8 cellular contexts compared by ENCODE assay signal in the genomic region with DNA sequence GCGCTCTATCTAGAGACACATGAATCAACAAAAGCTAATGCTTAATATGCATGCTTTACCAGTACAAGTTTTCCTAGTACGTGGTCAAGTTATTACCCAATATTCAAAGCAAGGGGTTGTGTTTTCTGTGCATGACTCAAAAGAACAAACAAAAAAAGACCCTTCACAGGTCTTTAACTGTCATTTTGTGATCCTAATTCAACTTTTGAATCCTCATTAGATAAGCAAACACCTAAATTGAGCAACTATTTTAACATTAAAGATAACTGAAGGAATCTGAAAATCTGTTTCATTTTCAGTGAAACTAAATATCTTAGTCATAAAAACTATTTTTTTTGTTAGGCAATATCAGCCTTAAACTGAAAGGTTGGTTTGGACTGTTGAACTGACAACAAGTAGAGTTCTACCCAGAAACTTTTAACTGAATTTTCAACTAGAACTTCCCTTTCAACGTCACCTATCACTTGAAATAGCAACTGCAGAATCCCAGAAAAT.
A peak's percentile ranks its signal among the peaks of the same experiment; 100 is the strongest.
DNase-seq lines count a peak whose midpoint lies in the region; ATAC-seq and FAIRE-seq lines count a peak whose summit lies in the region.

No MANE protein-coding gene starts in this region.

- H3K4me3 ChIP-seq in BLaER1 treated with 17β-estradiol and CSF1 and Interleukin-3, amounts not matched to agents 10 nM and 100 nM = peak overlapping the region; percentile 25 to 51 (median 41); a peak in 16 of 20 replicates

- H3K27me3 ChIP-seq in BLaER1 treated with 17β-estradiol and CSF1 and Interleukin-3, amounts not matched to agents 10 nM and 100 nM = no peaks in the 10 kb centered on the region

- H3K9me3 Mint-ChIP-seq in stimulated activated memory B cell treated with anti-CD40 and anti-IgM and Interleukin-4, amounts not matched to agents 10 μg/mL and 1 μg/mL and 100 μg/mL, for 72 hours = no peaks in the 10 kb centered on the region

- H3K9ac ChIP-seq in BLaER1 treated with 17β-estradiol and CSF1 and Interleukin-3, amounts not matched to agents 10 nM and 100 nM = peak overlapping the region; percentile 57 to 75 (median 63); a peak in 21 of 22 replicates

- no peaks in the 10 kb centered on the region for H3K27me3 Mint-ChIP-seq in stimulated activated memory B cell treated with anti-CD40 and anti-IgM and Interleukin-4, amounts not matched to agents 10 μg/mL and 1 μg/mL and 100 μg/mL, for 72 hours

- H3K4me3 Mint-ChIP-seq in stimulated activated memory B cell treated with anti-CD40 and anti-IgM and Interleukin-4, amounts not matched to agents 10 μg/mL and 1 μg/mL and 100 μg/mL, for 72 hours = peak overlapping the region; percentile 64

- ATAC-seq in GM19455 (IDR thresholded peaks at IDR 0.05; ENCODE audit: unreplicated experiment) (peak; percentile 67), HG03460 (IDR thresholded peaks at IDR 0.05; ENCODE audit: unreplicated experiment) (peak; percentile 64)
- ATAC-seq in stimulated activated memory B cell treated with anti-CD40 and anti-IgM and Interleukin-4, amounts not matched to agents 10 μg/mL and 1 μg/mL and 100 μg/mL, for 72 hours = no peak

- peak; percentile 13 for DNase-seq in amniotic epithelial cell (ENCODE audit: low read depth)
- DNase-seq in stimulated activated naive CD4-positive, alpha-beta T cell treated with Interleukin-2 at 50 U/mL for 16 hours (lab: John Stamatoyannopoulos, UW) = no peak
- no peak for DNase-seq in anterior cingulate cortex (lab: John Stamatoyannopoulos, UW)
- DNase-seq in urothelium cell line (ENCODE audit: low spot score) = no peak

- H3K27ac Mint-ChIP-seq in stimulated activated memory B cell treated with anti-CD40 and anti-IgM and Interleukin-4, amounts not matched to agents 10 μg/mL and 1 μg/mL and 100 μg/mL, for 72 hours = peak overlapping the region; percentile 88

- H3K36me3 Mint-ChIP-seq in stimulated activated memory B cell treated with anti-CD40 and anti-IgM and Interleukin-4, amounts not matched to agents 10 μg/mL and 1 μg/mL and 100 μg/mL, for 72 hours = peaks cover 28% of the 10 kb centered on the region

- H3K36me3 ChIP-seq in BLaER1 treated with 17β-estradiol and CSF1 and Interleukin-3, amounts not matched to agents 10 nM and 100 nM = peaks cover 48 to 75% (median 65%) of the 10 kb centered on the region in 11 experiments

- H4K20me1 ChIP-seq in BLaER1 treated with 17β-estradiol and CSF1 and Interleukin-3, amounts not matched to agents 10 nM and 100 nM = peaks cover 0 to 83% (median 4%) of the 10 kb centered on the region in 11 experiments; a peak in 8 of 22 replicates

- H3K27ac ChIP-seq in BLaER1 treated with 17β-estradiol and CSF1 and Interleukin-3, amounts not matched to agents 10 nM and 100 nM = peak overlapping the region; percentile 65 to 84 (median 77)

- H3K4me1 Mint-ChIP-seq in stimulated activated memory B cell treated with anti-CD40 and anti-IgM and Interleukin-4, amounts not matched to agents 10 μg/mL and 1 μg/mL and 100 μg/mL, for 72 hours = peaks cover 50% of the 10 kb centered on the region

- H3K4me1 ChIP-seq in BLaER1 treated with 17β-estradiol and CSF1 and Interleukin-3, amounts not matched to agents 10 nM and 100 nM = peaks cover 14 to 81% (median 64%) of the 10 kb centered on the region in 10 experiments; a peak in 19 of 20 replicates

- peaks cover 0 to 12% (median 0%) of the 10 kb centered on the region in 11 experiments; a peak in 4 of 22 replicates for H3K9me3 ChIP-seq in BLaER1 treated with 17β-estradiol and CSF1 and Interleukin-3, amounts not matched to agents 10 nM and 100 nM (replicated peaks in 1 of 11)

- H3K4me2 ChIP-seq in BLaER1 treated with 17β-estradiol and CSF1 and Interleukin-3, amounts not matched to agents 10 nM and 100 nM = peak overlapping the region; percentile 58 to 88 (median 76); a peak in 21 of 22 replicates

- FAIRE-seq in urothelium cell line (lab: Jason Lieb, UNC) = no peak
